8 cellular contexts compared by ENCODE assay signal in the genomic region with DNA sequence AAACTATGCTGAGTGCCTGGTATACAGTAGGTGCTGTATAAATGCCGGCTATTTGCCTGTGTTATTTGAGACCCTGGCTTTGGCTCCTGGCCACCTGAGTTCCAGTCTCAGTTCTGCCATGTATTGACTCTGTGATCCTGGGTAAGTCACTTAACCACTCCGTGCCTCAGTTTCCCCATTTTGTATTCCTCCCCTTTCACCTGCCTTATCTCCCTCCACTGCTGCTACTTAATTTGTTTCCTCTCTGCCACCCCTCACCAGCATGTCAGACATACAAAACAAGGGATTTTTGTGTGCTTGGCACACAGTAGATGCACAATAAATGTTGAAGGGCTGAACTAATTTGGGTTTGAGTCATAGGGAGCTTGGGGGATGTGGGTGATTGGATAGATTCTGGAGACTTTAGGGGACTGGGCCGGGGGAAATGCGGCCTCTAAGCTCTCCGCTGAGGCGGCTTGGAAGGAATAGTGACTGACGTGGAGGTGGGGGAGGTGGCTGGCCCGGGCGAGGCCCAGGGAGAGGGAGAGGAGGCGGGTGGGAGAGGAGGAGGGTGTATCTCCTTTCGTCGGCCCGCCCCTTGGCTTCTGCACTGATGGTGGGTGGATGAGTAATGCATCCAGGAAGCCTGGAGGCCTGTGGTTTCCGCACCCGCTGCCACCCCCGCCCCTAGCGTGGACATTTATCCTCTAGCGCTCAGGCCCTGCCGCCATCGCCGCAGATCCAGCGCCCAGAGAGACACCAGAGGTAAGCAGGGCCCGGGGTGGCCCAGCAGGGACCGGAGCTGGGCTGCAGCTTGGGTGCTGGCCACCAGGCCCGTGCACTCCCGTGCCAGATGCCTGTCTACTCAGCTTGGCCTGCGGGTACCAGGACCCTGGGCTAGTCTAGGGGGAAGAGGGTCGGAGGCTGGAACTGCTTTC. TPM values are rescaled to one million over a fixed set of nuclear protein-coding genes. Genes with fewer than 3 reads are reported as not detected.
A peak's percentile ranks its signal among the peaks of the same experiment; 100 is the strongest.
DNase-seq lines count a peak whose midpoint lies in the region; ATAC-seq and TF ChIP-seq lines count a peak whose summit lies in the region.

TSS of gene TIMP1 (plus strand) at position 706 of the 917 bp plus-strand sequence. CDS start 980 bp downstream, outside the sequence.

- H3K9ac ChIP-seq in endodermal cell (ENCODE audit: extremely low read depth, low read length, poor library complexity, severe bottlenecking): peak within 1 kb of the TSS; percentile 57

- H3K27ac Mint-ChIP-seq in endodermal cell: peak within 1 kb of the TSS; percentile 24

- no peaks in the 10 kb centered on the region for H3K36me3 Mint-ChIP-seq in endodermal cell (ENCODE audit: low read depth)

- no peaks in the 10 kb centered on the region for H3K27me3 ChIP-seq in endodermal cell (ENCODE audit: control insufficient read depth, insufficient read depth, low read length, poor library complexity, severe bottlenecking)

- H3K27ac ChIP-seq in endodermal cell (ENCODE audit: low read depth, low read length): no peak within 1 kb of the TSS

- no peaks in the 10 kb centered on the region for H3K27me3 Mint-ChIP-seq in endodermal cell (ENCODE audit: insufficient read depth)

- H3K9me3 ChIP-seq in endodermal cell (ENCODE audit: control insufficient read depth, low read length): no peaks in the 10 kb centered on the region

- no peak for TF ChIP-seq CTCF in endodermal cell (conservative IDR thresholded peaks at IDR 0.05)

- peak within 1 kb of the TSS; percentile 71 for H3K4me3 ChIP-seq in endodermal cell (ENCODE audit: low read length)

- 10% methylated on average over 24 of the region's 28 CpGs; no CpG with 5 or more reads in 1 of the 2 experiments for WGBS in endodermal cell (ENCODE audit: insufficient coverage in 1 of 2, insufficient read length in 1 of 2), 2 experiments

- H3K4me3 Mint-ChIP-seq in endodermal cell: peak within 1 kb of the TSS; percentile 51

- no peaks in the 10 kb centered on the region for H3K4me1 ChIP-seq in endodermal cell (ENCODE audit: control insufficient read depth, insufficient read depth, low read length)

- peak; percentile 26 for TF ChIP-seq POLR2A in GM18526 (IDR thresholded peaks at IDR 0.05; ENCODE audit: extremely low read depth, insufficient read length)

- peak; percentile 86 for DNase-seq in NK-92 treated with Interleukin-12 subunit alpha and Interleukin-12 subunit beta, amount 100 ng/mL, for 24 hours (lab: John Stamatoyannopoulos, UW)
- peak; percentile 54 for DNase-seq in activated CD8-positive, alpha-beta memory T cell treated with anti-CD3 and anti-CD28 coated beads, Interleukin-2, amount 50 U/mL, for 1 hour (ENCODE audit: extremely low read depth)
- DNase-seq in endodermal cell (peak; percentile 91), mesenteric fat pad (ENCODE audit: low spot score) (peak; percentile 92), DMS79 (lab: John Stamatoyannopoulos, UW) (no peak)
- DNase-seq in stimulated activated CD8-positive, alpha-beta memory T cell treated with anti-CD3 and anti-CD28 coated beads, Interleukin-15, amount 100 ng/mL, for 24 hours (ENCODE audit: low read depth): peak; percentile 24

- ATAC-seq in HG03025 (IDR thresholded peaks at IDR 0.05; ENCODE audit: low FRiP score, unreplicated experiment): peak; percentile 69

- H3K4me1 Mint-ChIP-seq in endodermal cell: peaks cover 11% of the 10 kb centered on the region

- no peaks in the 10 kb centered on the region for H3K36me3 ChIP-seq in endodermal cell (ENCODE audit: control insufficient read depth, insufficient read depth, low read length)

- peaks cover 59% of the 10 kb centered on the region for H3K9me3 Mint-ChIP-seq in endodermal cell

RNA-seq across cellular contexts. Expression of gene TIMP1, which starts in this region (rescaled TPM):
- 10 to 100 TPM; 63.5 to 74.8 TPM for total RNA-seq in endodermal cell
- polyA plus RNA-seq in endodermal cell (2013, experiment 1 of 2): 64.2 TPM
- 63.0 TPM for polyA plus RNA-seq in endodermal cell (2013, experiment 2 of 2)
- total RNA-seq in mesenteric fat pad: 410 TPM
